In the genomic region with DNA sequence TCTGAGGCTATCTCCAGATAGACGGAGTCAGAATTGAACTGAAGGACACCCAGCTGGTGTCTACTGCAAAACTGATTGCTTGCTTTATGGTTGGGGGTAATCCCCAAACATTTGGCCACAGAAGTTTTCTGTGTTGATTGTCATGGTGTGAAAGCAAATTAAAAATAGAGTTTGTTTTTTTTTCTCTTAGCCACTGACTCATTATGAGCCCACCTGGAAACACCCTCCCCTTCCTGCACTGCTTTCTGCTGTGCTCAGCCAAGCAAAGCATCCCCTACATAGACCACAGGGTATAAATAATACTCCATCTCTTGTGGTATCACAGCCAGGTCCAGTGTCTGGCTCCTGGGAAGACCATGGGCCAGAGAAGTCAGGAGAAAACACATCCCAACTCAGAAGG, we compare ENCODE assay signal across 16 cellular contexts. TPM values are rescaled to one million over a fixed set of nuclear protein-coding genes. Genes with fewer than 3 reads are reported as not detected.
DNase-seq lines count a peak whose midpoint lies in the region; ATAC-seq and TF ChIP-seq lines count a peak whose summit lies in the region.
"Had no signal": no experiment of that assay in that cellular context is flagged by ENCODE, and none has a peak within 500 bp of the region (broad histone marks: within the 10 kb centered on the region; RNA-seq: fewer than 3 reads in every experiment).

No MANE protein-coding gene starts in this region.

- WGBS in lower leg skin, 2 donors = 88 to 92% methylated on average over 1 of the region's 1 CpG

- H3K27ac Mint-ChIP-seq in stimulated activated memory B cell treated with anti-CD40 and anti-IgM and Interleukin-4, amounts not matched to agents 10 μg/mL and 1 μg/mL and 100 μg/mL, for 72 hours = no peak overlapping the region
- H3K27ac Mint-ChIP-seq in Calu3 (ENCODE audit: unreplicated experiment) = no peak overlapping the region
- H3K27ac Mint-ChIP-seq: GM23338; stimulated activated effector memory CD8-positive, alpha-beta T cell treated with anti-CD3 and anti-CD28 coated beads, Interleukin-12 subunit alpha, Interleukin-12 subunit beta, amount 100 ng/mL, for 72 hours had no signal

- ATAC-seq in GM18909 (IDR thresholded peaks at IDR 0.05; ENCODE audit: poor library complexity, unreplicated experiment) (peak; percentile 87), GM21737 (IDR thresholded peaks at IDR 0.05; ENCODE audit: unreplicated experiment) (peak; percentile 87), HG03139 (IDR thresholded peaks at IDR 0.05; ENCODE audit: unreplicated experiment) (peak; percentile 81)
- peak; percentile 65 for ATAC-seq in stimulated activated memory B cell treated with anti-CD40 and anti-IgM and Interleukin-4, amounts not matched to agents 10 μg/mL and 1 μg/mL and 100 μg/mL, for 72 hours
- no peak for ATAC-seq in activated CD4-positive, CD25-positive, alpha-beta regulatory T cell treated with anti-CD3 and anti-CD28 coated beads, Interleukin-2, amount 50 U/mL, for 24 hours
- ATAC-seq: GM23338; Right ventricle myocardium inferior; stimulated activated effector memory CD8-positive, alpha-beta T cell treated with anti-CD3 and anti-CD28 coated beads, Interleukin-12 subunit alpha, Interleukin-12 subunit beta, amount 100 ng/mL, for 72 hours had no signal

- CTCF ChIA-PET in Calu3 (lab: Charles Lee) = no interaction called here

- no TSS peak for BruUV-seq in Calu3 (replicated peaks; lab: Mats Ljungman, UMichigan)

- H3K36me3 Mint-ChIP-seq in stimulated activated memory B cell treated with anti-CD40 and anti-IgM and Interleukin-4, amounts not matched to agents 10 μg/mL and 1 μg/mL and 100 μg/mL, for 72 hours = no peaks in the 10 kb centered on the region
- no peaks in the 10 kb centered on the region for H3K36me3 Mint-ChIP-seq in Calu3 (ENCODE audit: insufficient read depth, unreplicated experiment)
- H3K36me3 Mint-ChIP-seq: stimulated activated effector memory CD8-positive, alpha-beta T cell treated with anti-CD3 and anti-CD28 coated beads, Interleukin-12 subunit alpha, Interleukin-12 subunit beta, amount 100 ng/mL, for 72 hours had no signal

- no peaks in the 10 kb centered on the region for H3K4me1 Mint-ChIP-seq in stimulated activated memory B cell treated with anti-CD40 and anti-IgM and Interleukin-4, amounts not matched to agents 10 μg/mL and 1 μg/mL and 100 μg/mL, for 72 hours
- H3K4me1 Mint-ChIP-seq in Calu3 (ENCODE audit: low read depth, unreplicated experiment) = no peaks in the 10 kb centered on the region
- H3K4me1 Mint-ChIP-seq: neural crest cell; stimulated activated effector memory CD8-positive, alpha-beta T cell treated with anti-CD3 and anti-CD28 coated beads, Interleukin-12 subunit alpha, Interleukin-12 subunit beta, amount 100 ng/mL, for 72 hours had no signal

- H3K27me3 Mint-ChIP-seq in stimulated activated memory B cell treated with anti-CD40 and anti-IgM and Interleukin-4, amounts not matched to agents 10 μg/mL and 1 μg/mL and 100 μg/mL, for 72 hours = peaks cover 38% of the 10 kb centered on the region
- peaks cover 13% of the 10 kb centered on the region for H3K27me3 Mint-ChIP-seq in Calu3 (ENCODE audit: unreplicated experiment)

- no peak overlapping the region for H3K4me3 ChIP-seq in lower leg skin (ENCODE audit: low read depth, poor library complexity, severe bottlenecking)
- H3K4me3 ChIP-seq: cardiac muscle cell, GM23338 had no signal

- TF ChIP-seq CTCF in lower leg skin (IDR thresholded peaks at IDR 0.05) (no peak), Calu3 (IDR thresholded peaks at IDR 0.05; ENCODE audit: unreplicated experiment) (no peak)

- intact Hi-C loops in lower leg skin (cut with DNase I; ENCODE audit: low total_unique reads) (no loop called here), Calu3 (cut with micrococcal nuclease; ENCODE audit: unreplicated experiment) (no loop called here)

- peaks cover 10% of the 10 kb centered on the region for H3K9me3 Mint-ChIP-seq in stimulated activated memory B cell treated with anti-CD40 and anti-IgM and Interleukin-4, amounts not matched to agents 10 μg/mL and 1 μg/mL and 100 μg/mL, for 72 hours
- peaks cover 8% of the 10 kb centered on the region for H3K9me3 Mint-ChIP-seq in Calu3 (ENCODE audit: low read depth, unreplicated experiment)
- H3K9me3 Mint-ChIP-seq: GM23338, neural crest cell had no signal

- no peak for TF ChIP-seq POLR2A in lower leg skin (IDR thresholded peaks at IDR 0.05)

- no peak overlapping the region for H3K4me3 Mint-ChIP-seq in stimulated activated memory B cell treated with anti-CD40 and anti-IgM and Interleukin-4, amounts not matched to agents 10 μg/mL and 1 μg/mL and 100 μg/mL, for 72 hours
- H3K4me3 Mint-ChIP-seq in Calu3 (ENCODE audit: low read depth, unreplicated experiment) = no peak overlapping the region
- H3K4me3 Mint-ChIP-seq: GM23338; neural crest cell; stimulated activated effector memory CD8-positive, alpha-beta T cell treated with anti-CD3 and anti-CD28 coated beads, Interleukin-12 subunit alpha, Interleukin-12 subunit beta, amount 100 ng/mL, for 72 hours had no signal

- DNase-seq in lower leg skin (ENCODE audit: low spot score in 2 of 2) = no peak
- no peak for DNase-seq in Calu3
- DNase-seq: KG1; NCI-H2107; stimulated activated CD4-positive, alpha-beta T cell treated with anti-CD3 and anti-CD28 coated beads, Interleukin-12 subunit alpha, Interleukin-12 subunit beta, amount 100 ng/mL, for 4 hours; WERI-Rb-1 had no signal

RNA-seq across cellular contexts. Expression of a gene that starts 6.5 kb away (rescaled TPM):
- total RNA-seq in lower leg skin (under 1 TPM; under 0.01 to 0.34 (median 0.22) TPM), Calu3 (2022) (not detected in 2 replicates)
- total RNA-seq: neural crest cell had no signal

Comparison
In these comparisons a context has a peak if more than half of its experiments do, and no peak if none do; other contexts are left out.
1. ATAC-seq: peak in GM18909 (single experiment), GM21737 (single experiment), HG03139 (single experiment) and stimulated activated memory B cell treated with anti-CD40 and anti-IgM and Interleukin-4, amounts not matched to agents 10 μg/mL and 1 μg/mL and 100 μg/mL, for 72 hours (single experiment); none in activated CD4-positive, CD25-positive, alpha-beta regulatory T cell treated with anti-CD3 and anti-CD28 coated beads, Interleukin-2, amount 50 U/mL, for 24 hours (0 of 2).